11 cellular contexts compared by ENCODE assay signal in genomic region chr1:10459185-10459584, GRCh38. TPM values are rescaled to one million over a fixed set of nuclear protein-coding genes. Genes with fewer than 3 reads are reported as not detected.
DNase-seq lines count a peak whose midpoint lies in the region; ATAC-seq, FAIRE-seq and TF ChIP-seq lines count a peak whose summit lies in the region.
"Had no signal": no experiment of that assay in that cellular context is flagged by ENCODE, and none has a peak within 500 bp of the region (broad histone marks: within the 10 kb centered on the region; RNA-seq: fewer than 3 reads in every experiment).

No MANE protein-coding gene starts in this region.

- H3K4me3 ChIP-seq in bronchial epithelial cell (ENCODE audit: low read depth, low read length) (no peak overlapping the region), MG63 (no peak overlapping the region)

- H3K27me3 ChIP-seq in bronchial epithelial cell (ENCODE audit: control insufficient read depth, insufficient read depth, low read length) (no peaks in the 10 kb centered on the region), MG63 (no peaks in the 10 kb centered on the region)

- no peak for TF ChIP-seq CTCF in bronchial epithelial cell (IDR thresholded peaks at IDR 0.05; ENCODE audit: insufficient read depth, low read length, severe bottlenecking)

- no peak for ATAC-seq in activated T-helper 17 cell treated with anti-CD3 and anti-CD28 coated beads, Interleukin-2, amount 50 U/mL, for 72 hours (replicated peaks)

- DNase-seq in EL (peak; percentile 78), LoVo (ENCODE audit: low spot score) (peak; percentile 15), bronchial epithelial cell (ENCODE audit: low read depth) (peak; percentile 90), mucosa of gallbladder (ENCODE audit: low spot score) (peak; percentile 49), T1000 (lab: John Stamatoyannopoulos, UW) (no peak), GDM1 (lab: John Stamatoyannopoulos, UW) (no peak), MG63 (no peak)
- DNase-seq: activated CD4-positive, CD25-positive, alpha-beta regulatory T cell treated with anti-CD3 and anti-CD28 coated beads, Interleukin-2, amount 50 U/mL, for 72 hours; NCI-H2107 had no signal

- no peak overlapping the region for H3K27ac Mint-ChIP-seq in activated T-helper 17 cell treated with anti-CD3 and anti-CD28 coated beads, Interleukin-2, amount 50 U/mL, for 72 hours

- H3K4me1 Mint-ChIP-seq in activated T-helper 17 cell treated with anti-CD3 and anti-CD28 coated beads, Interleukin-2, amount 50 U/mL, for 72 hours: no peaks in the 10 kb centered on the region

- no peak overlapping the region for H3K4me3 Mint-ChIP-seq in activated T-helper 17 cell treated with anti-CD3 and anti-CD28 coated beads, Interleukin-2, amount 50 U/mL, for 72 hours

- H3K36me3 Mint-ChIP-seq in activated T-helper 17 cell treated with anti-CD3 and anti-CD28 coated beads, Interleukin-2, amount 50 U/mL, for 72 hours (ENCODE audit: low read depth): peaks cover 69% of the 10 kb centered on the region

- peak; percentile 68 for FAIRE-seq in bronchial epithelial cell (lab: Jason Lieb, UNC)

- H3K9me3 Mint-ChIP-seq in activated T-helper 17 cell treated with anti-CD3 and anti-CD28 coated beads, Interleukin-2, amount 50 U/mL, for 72 hours: no peaks in the 10 kb centered on the region

- no peaks in the 10 kb centered on the region for H3K27me3 Mint-ChIP-seq in activated T-helper 17 cell treated with anti-CD3 and anti-CD28 coated beads, Interleukin-2, amount 50 U/mL, for 72 hours

- H3K36me3 ChIP-seq in bronchial epithelial cell (ENCODE audit: control insufficient read depth, insufficient read depth, low read length): peaks cover 6% of the 10 kb centered on the region
- H3K36me3 ChIP-seq in MG63: peaks cover 23% of the 10 kb centered on the region

- no peaks in the 10 kb centered on the region for H3K9me3 ChIP-seq in MG63

RNA-seq across cellular contexts. Expression of gene CORT, which starts 9.4 kb away (rescaled TPM):
- total RNA-seq in bronchial epithelial cell (0.26 TPM in 2 replicates), mucosa of gallbladder (0.66 TPM)
- total RNA-seq in MG63 (2014; rRNA removed; shearing (Covaris generic); ENCODE audit: low replicate concordance): 0.33 TPM in 1 of 2 replicates, not detected in the other
- total RNA-seq in activated T-helper 17 cell treated with anti-CD3 and anti-CD28 coated beads, Interleukin-2, amount 50 U/mL, for 72 hours: under 1 TPM in 1 of 2 donors, not detected in 1; 0.24 TPM
- total RNA-seq: mesenteric fat pad had no signal

RNA-seq across cellular contexts. Expression of gene DFFA, which starts 13.1 kb away (rescaled TPM):
- total RNA-seq in bronchial epithelial cell: 46.7 and 55.5 TPM in 2 replicates
- total RNA-seq in mucosa of gallbladder: 39.0 TPM
- 36.7 and 51.9 TPM in 2 replicates for total RNA-seq in MG63 (2014; rRNA removed; shearing (Covaris generic); ENCODE audit: low replicate concordance)
- total RNA-seq in activated T-helper 17 cell treated with anti-CD3 and anti-CD28 coated beads, Interleukin-2, amount 50 U/mL, for 72 hours: 10 to 100 TPM; 27.4 to 54.5 TPM

RNA-seq across cellular contexts. Expression of gene PEX14, which starts 15.6 kb away (rescaled TPM):
- total RNA-seq in bronchial epithelial cell (8.7 and 14.2 TPM in 2 replicates), mucosa of gallbladder (25.6 TPM)
- 15.4 and 21.5 TPM in 2 replicates for total RNA-seq in MG63 (2014; rRNA removed; shearing (Covaris generic); ENCODE audit: low replicate concordance)
- 10 to 100 TPM; 18.4 to 21.7 TPM for total RNA-seq in activated T-helper 17 cell treated with anti-CD3 and anti-CD28 coated beads, Interleukin-2, amount 50 U/mL, for 72 hours

RNA-seq across cellular contexts. Expression of gene CENPS, which starts 29.0 kb away (rescaled TPM):
- total RNA-seq in bronchial epithelial cell (8.4 and 9.7 TPM in 2 replicates), mucosa of gallbladder (27.9 TPM)
- total RNA-seq in MG63 (2014; rRNA removed; shearing (Covaris generic); ENCODE audit: low replicate concordance): 13.3 and 15.0 TPM in 2 replicates
- 10 to 100 TPM in 1 of 2 donors, 1 to 10 TPM in 1; 7.2 to 13.7 TPM for total RNA-seq in activated T-helper 17 cell treated with anti-CD3 and anti-CD28 coated beads, Interleukin-2, amount 50 U/mL, for 72 hours

Comparison
In these comparisons a context has a peak if more than half of its experiments do, and no peak if none do; other contexts are left out.
1. DNase-seq: peak in EL (single experiment), LoVo (single experiment), bronchial epithelial cell (single experiment) and mucosa of gallbladder (single experiment); none in T1000 (single experiment), GDM1 (single experiment) and MG63 (single experiment).